Comparison of ENCODE assay signal across 11 cellular contexts in the genomic region with DNA sequence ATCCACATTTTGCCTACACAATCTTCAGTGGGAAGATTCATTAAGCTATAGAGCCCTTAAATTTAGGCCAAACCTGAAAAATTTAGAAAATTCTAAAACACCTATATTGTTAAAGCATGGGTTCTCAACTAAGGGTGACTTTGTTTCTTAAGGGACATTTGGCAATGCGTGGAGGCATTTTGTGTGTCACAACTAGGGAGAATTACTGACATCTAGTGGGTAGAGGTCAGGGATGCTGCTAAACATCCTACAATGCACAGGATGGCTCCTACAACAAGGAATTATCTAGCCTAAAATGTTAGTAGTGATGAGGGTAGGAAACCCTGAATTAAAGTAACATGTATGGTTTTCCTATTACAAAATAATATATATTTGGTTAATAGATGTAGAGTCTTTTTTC. TPM values are rescaled to one million over a fixed set of nuclear protein-coding genes. Genes with fewer than 3 reads are reported as not detected.
DNase-seq lines count a peak whose midpoint lies in the region; ATAC-seq and TF ChIP-seq lines count a peak whose summit lies in the region.
"Had no signal": no experiment of that assay in that cellular context is flagged by ENCODE, and none has a peak within 500 bp of the region (broad histone marks: within the 10 kb centered on the region; RNA-seq: fewer than 3 reads in every experiment).

No MANE protein-coding gene starts in this region.

- H3K4me1 ChIP-seq in DND-41 (ENCODE audit: insufficient read depth, low read length), result no peaks in the 10 kb centered on the region

- no peak overlapping the region for H2AFZ ChIP-seq in DND-41 (ENCODE audit: low read depth, low read length)

- H3K36me3 ChIP-seq in DND-41 (ENCODE audit: insufficient read depth, low read length), result no peaks in the 10 kb centered on the region
- H3K36me3 ChIP-seq in WERI-Rb-1, result no peaks in the 10 kb centered on the region

- peak; percentile 49 for TF ChIP-seq CTCF in DND-41 (IDR thresholded peaks at IDR 0.05; ENCODE audit: borderline replicate concordance, extremely low read depth, low read length, poor library complexity, severe bottlenecking)
- peak; percentile 35; the same call in 1 of the 2 replicates for TF ChIP-seq CTCF in WERI-Rb-1 (IDR thresholded peaks at IDR 0.05; ENCODE audit: low read depth, low read length)

- H3K9me3 ChIP-seq in DND-41 (ENCODE audit: insufficient read depth, low read length, severe bottlenecking), result no peaks in the 10 kb centered on the region
- no peaks in the 10 kb centered on the region for H3K9me3 ChIP-seq in WERI-Rb-1 (ENCODE audit: severe bottlenecking)
- H3K9me3 ChIP-seq: body of pancreas had no signal

- DNase-seq in DND-41 (no peak), HT1080 (ENCODE audit: low read depth) (peak; percentile 23), WERI-Rb-1 (peak; percentile 12), kidney tubule cell (ENCODE audit: low spot score) (peak; percentile 4), NOMO-1 (lab: John Stamatoyannopoulos, UW; ENCODE audit: unreplicated experiment in 2 of 2) (no peak)
- no peak for DNase-seq in stimulated activated CD4-positive, alpha-beta T cell treated with anti-CD3 and anti-CD28 coated beads, Interleukin-1b, Interleukin-23, amount 100 ng/mL, for 48 hours
- DNase-seq: activated CD4-positive, alpha-beta T cell treated with anti-CD3 and anti-CD28 coated beads, Interleukin-2, amount 50 U/mL, for 4 hours; body of pancreas; kidney glomerular epithelial cell had no signal

- H3K27me3 ChIP-seq in DND-41 (ENCODE audit: insufficient read depth, low read length, poor library complexity), result no peaks in the 10 kb centered on the region
- no peaks in the 10 kb centered on the region for H3K27me3 ChIP-seq in WERI-Rb-1 (ENCODE audit: insufficient read depth, low read depth, severe bottlenecking)
- H3K27me3 ChIP-seq: body of pancreas had no signal

- ATAC-seq in DND-41 (ENCODE audit: insufficient read depth, low read depth), result no peak
- ATAC-seq in HG03280 (IDR thresholded peaks at IDR 0.05; ENCODE audit: unreplicated experiment), result no peak
- no peak for ATAC-seq in HG03025 (IDR thresholded peaks at IDR 0.05; ENCODE audit: low FRiP score, unreplicated experiment)
- ATAC-seq: body of pancreas had no signal

- no peak overlapping the region for H3K4me2 ChIP-seq in DND-41 (ENCODE audit: insufficient read depth, low read length)

- peaks cover 8% of the 10 kb centered on the region; the same call in 1 of the 2 replicates for H4K20me1 ChIP-seq in DND-41 (ENCODE audit: insufficient read depth, low read length)

- H3K79me2 ChIP-seq in DND-41 (ENCODE audit: insufficient read depth, low read length), result peaks cover 79% of the 10 kb centered on the region

- H3K4me3 ChIP-seq in DND-41 (ENCODE audit: low read depth in 1 of 2, low read length in 2 of 2), result no peak overlapping the region
- no peak overlapping the region for H3K4me3 ChIP-seq in WERI-Rb-1 (ENCODE audit: low read depth, low read length)
- H3K4me3 ChIP-seq: body of pancreas had no signal

- H3K27ac ChIP-seq in DND-41 (ENCODE audit: low read length), result no peak overlapping the region
- no peak overlapping the region for H3K27ac ChIP-seq in WERI-Rb-1
- H3K27ac ChIP-seq: body of pancreas had no signal

- no peak overlapping the region for H3K9ac ChIP-seq in DND-41 (ENCODE audit: low read depth, low read length)

RNA-seq across cellular contexts. Expression of gene TBC1D5, which starts 55.8 kb away (rescaled TPM):
- total RNA-seq in HT1080 (2014; rRNA removed; shearing (Covaris generic)), result 40.1 and 42.2 TPM in 2 replicates
- polyA plus RNA-seq in HT1080 (2015; cell fraction: cytosol; rRNA removed), result 37.9 and 47.9 TPM in 2 replicates
- 40.7 and 52.8 TPM in 2 replicates for polyA plus RNA-seq in HT1080 (2015; cell fraction: nucleus; rRNA removed)

Comparison
In these comparisons a context has a peak if more than half of its experiments do, and no peak if none do; other contexts are left out.
1. DNase-seq: peak in HT1080 (single experiment), WERI-Rb-1 (single experiment) and kidney tubule cell (single experiment); none in DND-41 (single experiment), NOMO-1 (0 of 2) and stimulated activated CD4-positive, alpha-beta T cell treated with anti-CD3 and anti-CD28 coated beads, Interleukin-1b, Interleukin-23, amount 100 ng/mL, for 48 hours (single experiment).